28 cellular contexts compared by ENCODE assay signal in the genomic region with DNA sequence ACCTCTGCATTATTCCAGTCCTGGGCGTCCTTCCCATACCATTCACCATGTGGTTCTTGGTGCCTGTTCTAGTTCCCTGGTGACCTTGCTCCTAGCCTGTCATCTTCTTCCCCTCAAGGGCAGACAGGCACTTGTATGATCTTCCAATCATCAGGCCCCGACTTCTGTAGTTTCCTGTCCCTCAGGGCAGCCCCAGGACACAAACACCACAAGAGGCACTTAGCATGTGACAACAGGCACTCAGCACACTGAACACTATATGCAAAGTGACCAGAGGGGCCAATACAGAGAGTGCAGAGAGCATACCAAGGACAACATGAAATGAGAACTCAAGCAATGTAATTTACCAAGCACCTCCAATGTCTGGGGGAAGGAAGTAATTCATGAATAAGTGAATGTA. TPM values are rescaled to one million over a fixed set of nuclear protein-coding genes. Genes with fewer than 3 reads are reported as not detected.
DNase-seq lines count a peak whose midpoint lies in the region; ATAC-seq and TF ChIP-seq lines count a peak whose summit lies in the region.
"Had no signal": no experiment of that assay in that cellular context is flagged by ENCODE, and none has a peak within 500 bp of the region (broad histone marks: within the 10 kb centered on the region; RNA-seq: fewer than 3 reads in every experiment).

No MANE protein-coding gene starts in this region.

- no peak overlapping the region for H3K4me3 ChIP-seq in cardiac muscle cell
- H3K4me3 ChIP-seq: PC-9, SJCRH30, spleen, suprapubic skin had no signal

- H3K36me3 ChIP-seq in cardiac muscle cell, result no peaks in the 10 kb centered on the region
- H3K36me3 ChIP-seq: SJCRH30, spleen had no signal

- no peaks in the 10 kb centered on the region for H3K4me1 Mint-ChIP-seq in type B pancreatic cell (ENCODE audit: unreplicated experiment)
- H3K4me1 Mint-ChIP-seq: brain; CD4-positive, alpha-beta memory T cell; naive thymus-derived CD8-positive, alpha-beta T cell; stimulated activated memory B cell treated with anti-CD40 and anti-IgM and Interleukin-4, amounts not matched to agents 10 μg/mL and 1 μg/mL and 100 μg/mL, for 72 hours had no signal

- no peaks in the 10 kb centered on the region for H3K9me3 Mint-ChIP-seq in type B pancreatic cell
- H3K9me3 Mint-ChIP-seq: CD4-positive, alpha-beta memory T cell; IgD-negative memory B cell; naive thymus-derived CD8-positive, alpha-beta T cell; stimulated activated memory B cell treated with anti-CD40 and anti-IgM and Interleukin-4, amounts not matched to agents 10 μg/mL and 1 μg/mL and 100 μg/mL, for 72 hours had no signal

- no peak for TF ChIP-seq CTCF in cardiac muscle cell (IDR thresholded peaks at IDR 0.05; ENCODE audit: low read depth, low read length)
- no peak for TF ChIP-seq CTCF in type B pancreatic cell (conservative IDR thresholded peaks at IDR 0.05)

- peaks cover 19% of the 10 kb centered on the region for H3K4me1 ChIP-seq in cardiac muscle cell (ENCODE audit: low read depth)
- H3K4me1 ChIP-seq: SJCRH30, spleen, suprapubic skin had no signal

- H3K27me3 Mint-ChIP-seq in type B pancreatic cell, result no peaks in the 10 kb centered on the region

- H3K27ac ChIP-seq in cardiac muscle cell, result peak overlapping the region; percentile 82
- H3K27ac ChIP-seq: epithelial cell of prostate, PC-9, SJCRH30, spleen, suprapubic skin had no signal

- peak overlapping the region; percentile 41 for H3K27ac Mint-ChIP-seq in type B pancreatic cell
- H3K27ac Mint-ChIP-seq: brain; CD4-positive, alpha-beta memory T cell; stimulated activated memory B cell treated with anti-CD40 and anti-IgM and Interleukin-4, amounts not matched to agents 10 μg/mL and 1 μg/mL and 100 μg/mL, for 72 hours had no signal

- H3K4me3 Mint-ChIP-seq in type B pancreatic cell, result no peak overlapping the region
- H3K4me3 Mint-ChIP-seq: brain; CD4-positive, alpha-beta memory T cell; naive thymus-derived CD8-positive, alpha-beta T cell; stimulated activated memory B cell treated with anti-CD40 and anti-IgM and Interleukin-4, amounts not matched to agents 10 μg/mL and 1 μg/mL and 100 μg/mL, for 72 hours had no signal

- no peaks in the 10 kb centered on the region for H3K27me3 ChIP-seq in cardiac muscle cell
- H3K27me3 ChIP-seq: SJCRH30, suprapubic skin had no signal

- ATAC-seq in GM19035 (IDR thresholded peaks at IDR 0.05; ENCODE audit: unreplicated experiment), result peak; percentile 59
- ATAC-seq: left lobe of liver; naive thymus-derived CD8-positive, alpha-beta T cell; stimulated activated memory B cell treated with anti-CD40 and anti-IgM and Interleukin-4, amounts not matched to agents 10 μg/mL and 1 μg/mL and 100 μg/mL, for 72 hours had no signal

- H3K9me3 ChIP-seq in cardiac muscle cell (ENCODE audit: low read depth), result no peaks in the 10 kb centered on the region
- H3K9me3 ChIP-seq: SJCRH30, spleen, suprapubic skin had no signal

- H3K36me3 Mint-ChIP-seq in type B pancreatic cell, result peaks cover 4% of the 10 kb centered on the region
- H3K36me3 Mint-ChIP-seq: brain; CD4-positive, alpha-beta memory T cell; IgD-negative memory B cell; naive thymus-derived CD8-positive, alpha-beta T cell; stimulated activated memory B cell treated with anti-CD40 and anti-IgM and Interleukin-4, amounts not matched to agents 10 μg/mL and 1 μg/mL and 100 μg/mL, for 72 hours had no signal

- DNase-seq in NCI-H2029 (lab: John Stamatoyannopoulos, UW) (peak; percentile 56), cardiac muscle cell (ENCODE audit: low read depth in 1 of 2, low spot score in 1 of 2) (peak in 1 of 2 donors; percentile 95), type B pancreatic cell (ENCODE audit: extremely low spot score, unreplicated experiment) (no peak), CD1c-positive myeloid dendritic cell (ENCODE audit: extremely low spot score) (no peak), inferior parietal cortex (ENCODE audit: extremely low spot score) (no peak), SKM-1 (lab: John Stamatoyannopoulos, UW; ENCODE audit: unreplicated experiment) (no peak)
- DNase-seq: activated CD4-positive, alpha-beta T cell treated with anti-CD3 and anti-CD28 coated beads for 1 hour; activated CD8-positive, alpha-beta memory T cell treated with anti-CD3 and anti-CD28 coated beads for 24 hours; activated gamma-delta T cell; activated T-cell treated with anti-CD3 and anti-CD28 coated beads, Interleukin-2, amount 50 U/mL, for 1 hour; CD4-positive, alpha-beta memory T cell; effector CD4-positive, alpha-beta T cell; midbrain; naive thymus-derived CD8-positive, alpha-beta T cell; NCI-H524; PC-9; SJCRH30; spleen; stimulated activated CD4-positive, alpha-beta T cell treated with anti-CD3 and anti-CD28 coated beads, Interleukin-2, amount 100 ng/mL, for 48 hours; T-helper 1 cell had no signal

RNA-seq across cellular contexts. Expression of gene TMEM40, which starts 17.9 kb away (rescaled TPM):
- 0.25 and 4.0 TPM in 2 replicates for total RNA-seq in cardiac muscle cell
- polyA plus RNA-seq in cardiac muscle cell, result 4.8 and 5.2 TPM in 2 replicates
- total RNA-seq in type B pancreatic cell (ENCODE audit: low replicate concordance), result 16.3 and 51.3 TPM in 2 replicates
- total RNA-seq: CD4-positive, alpha-beta memory T cell; naive thymus-derived CD8-positive, alpha-beta T cell; osteoblast had no signal
- polyA plus RNA-seq: CD4-positive, alpha-beta memory T cell; naive thymus-derived CD8-positive, alpha-beta T cell had no signal

RNA-seq across cellular contexts. Expression of gene CAND2, which starts 55.3 kb away (rescaled TPM):
- total RNA-seq in cardiac muscle cell, result 50.6 and 80.3 TPM in 2 replicates
- polyA plus RNA-seq in cardiac muscle cell, result 35.2 and 44.7 TPM in 2 replicates
- 5.5 and 11.1 TPM in 2 replicates for total RNA-seq in type B pancreatic cell (ENCODE audit: low replicate concordance)
